22 cellular contexts compared by ENCODE assay signal in genomic region chrX:78316310-78316709, GRCh38. TPM values are rescaled to one million over a fixed set of nuclear protein-coding genes. Genes with fewer than 3 reads are reported as not detected.
DNase-seq lines count a peak whose midpoint lies in the region; ATAC-seq and FAIRE-seq lines count a peak whose summit lies in the region.
"Had no signal": no experiment of that assay in that cellular context is flagged by ENCODE, and none has a peak within 500 bp of the region (broad histone marks: within the 10 kb centered on the region; RNA-seq: fewer than 3 reads in every experiment).

No MANE protein-coding gene starts in this region.

- H3K4me1 Mint-ChIP-seq in dendritic cell treated with granulocyte-macrophage colony-stimulating factor and Interleukin-4, amounts not matched to agents 40 ng/mL and 50 ng/mL, for 4 days (ENCODE audit: low read depth), result peaks cover 51% of the 10 kb centered on the region
- H3K4me1 Mint-ChIP-seq in T-helper 17 cell, result peaks cover 9% of the 10 kb centered on the region

- H3K36me3 Mint-ChIP-seq in dendritic cell treated with granulocyte-macrophage colony-stimulating factor and Interleukin-4, amounts not matched to agents 40 ng/mL and 50 ng/mL, for 4 days (ENCODE audit: low read depth), result peaks cover 21% of the 10 kb centered on the region
- H3K36me3 Mint-ChIP-seq in T-helper 17 cell (ENCODE audit: low read depth), result peaks cover 2% of the 10 kb centered on the region
- H3K36me3 Mint-ChIP-seq: CD4-positive, CD25-positive, alpha-beta regulatory T cell had no signal

- H3K4me3 Mint-ChIP-seq in dendritic cell treated with granulocyte-macrophage colony-stimulating factor and Interleukin-4, amounts not matched to agents 40 ng/mL and 50 ng/mL, for 4 days, result no peak overlapping the region
- H3K4me3 Mint-ChIP-seq in T-helper 17 cell, result no peak overlapping the region
- H3K4me3 Mint-ChIP-seq: CD4-positive, CD25-positive, alpha-beta regulatory T cell; HFFc6 had no signal

- no peaks in the 10 kb centered on the region for H3K9me3 Mint-ChIP-seq in dendritic cell treated with granulocyte-macrophage colony-stimulating factor and Interleukin-4, amounts not matched to agents 40 ng/mL and 50 ng/mL, for 4 days

- no peak for DNase-seq in Right ventricle myocardium superior
- no peak for DNase-seq in cardiac septum (ENCODE audit: low spot score)
- no peak for DNase-seq in sciatic nerve (ENCODE audit: low spot score)
- no peak for DNase-seq in GM19239 (ENCODE audit: insufficient read length, low spot score)
- DNase-seq in T-helper 17 cell, result no peak
- DNase-seq in kidney glomerular epithelial cell (lab: John Stamatoyannopoulos, UW), result no peak
- no peak for DNase-seq in DMS 273 treated with DMSO at 0.1 percent for 48 hours (lab: John Stamatoyannopoulos, UW)
- DNase-seq: 8988T; Caco-2; CD4-positive, CD25-positive, alpha-beta regulatory T cell; DMS153; DMS79; GDM1; GOT3; H7; HFFc6 had no signal

- no peaks in the 10 kb centered on the region for H3K9me3 ChIP-seq in T-helper 17 cell (ENCODE audit: control insufficient read depth, low read length, poor library complexity, severe bottlenecking)
- H3K9me3 ChIP-seq: Caco-2 had no signal

- H3K27ac Mint-ChIP-seq in dendritic cell treated with granulocyte-macrophage colony-stimulating factor and Interleukin-4, amounts not matched to agents 40 ng/mL and 50 ng/mL, for 4 days, result peak overlapping the region; percentile 37
- H3K27ac Mint-ChIP-seq in T-helper 17 cell, result no peak overlapping the region
- H3K27ac Mint-ChIP-seq: CD4-positive, CD25-positive, alpha-beta regulatory T cell; HFFc6 had no signal

- intact Hi-C loops in Right ventricle myocardium superior (cut with DNase I) (no loop called here), cardiac septum (cut with DNase I) (no loop called here), sciatic nerve (cut with DNase I) (no loop called here)
- intact Hi-C loops in dendritic cell treated with granulocyte-macrophage colony-stimulating factor and Interleukin-4, amounts not matched to agents 40 ng/mL and 50 ng/mL, for 4 days (cut with micrococcal nuclease), result loop anchor here (10.0 kb wide), 1 partner anchor 48 kb away; no protein-coding TSS in a partner anchor

- H3K27me3 Mint-ChIP-seq in dendritic cell treated with granulocyte-macrophage colony-stimulating factor and Interleukin-4, amounts not matched to agents 40 ng/mL and 50 ng/mL, for 4 days, result peaks cover 4% of the 10 kb centered on the region
- H3K27me3 Mint-ChIP-seq in T-helper 17 cell, result no peaks in the 10 kb centered on the region
- H3K27me3 Mint-ChIP-seq: CD4-positive, CD25-positive, alpha-beta regulatory T cell had no signal

- ATAC-seq in Right ventricle myocardium superior (ENCODE audit: poor library complexity), result peak; percentile 20
- ATAC-seq in sciatic nerve, result peak; percentile 32
- no peak for ATAC-seq in T-helper 17 cell
- ATAC-seq: HCT116 had no signal

- no peak for FAIRE-seq in GM19239 (lab: Jason Lieb, UNC)
- FAIRE-seq: D721Med, GM18507 had no signal

RNA-seq across cellular contexts. Expression of gene CYSLTR1, which starts 11.1 kb away (rescaled TPM):
- total RNA-seq in Right ventricle myocardium superior, result 0.81 TPM
- 1.8 TPM for total RNA-seq in cardiac septum
- 5.3 TPM for total RNA-seq in sciatic nerve
- total RNA-seq in T-helper 17 cell, result 1 to 10 TPM; 1.9 to 5.5 TPM
- total RNA-seq: Caco-2, Daoy, H7, HFFc6, HT1080 had no signal
